In genomic region chr19:40089462-40089861, GRCh38 we compare ENCODE assay signal across 8 cellular contexts. TPM values are rescaled to one million over a fixed set of nuclear protein-coding genes. Genes with fewer than 3 reads are reported as not detected.
A peak's percentile ranks its signal among the peaks of the same experiment; 100 is the strongest.
DNase-seq lines count a peak whose midpoint lies in the region; ATAC-seq and TF ChIP-seq lines count a peak whose summit lies in the region.

No MANE protein-coding gene starts in this region.

- H3K27me3 Mint-ChIP-seq in immature natural killer cell (ENCODE audit: low read depth in 3 of 3), result peaks cover 5 to 7% (median 6%) of the 10 kb centered on the region in 3 donors

- peaks cover 0 to under 1% (median 0%) of the 10 kb centered on the region in 6 donors for H3K9me3 Mint-ChIP-seq in immature natural killer cell

- no peaks in the 10 kb centered on the region for H3F3A ChIP-seq in SK-N-SH (replicated peaks; ENCODE audit: insufficient read depth)

- intact Hi-C loops in adrenal gland (cut with DNase I), result no loop called here
- intact Hi-C loops in testis (cut with DNase I; ENCODE audit: low total_unique reads), result no loop called here

- peaks cover 37% of the 10 kb centered on the region for H3K79me2 ChIP-seq in SK-N-SH (ENCODE audit: insufficient read depth)

- TF ChIP-seq CTCF in SK-N-SH (IDR thresholded peaks at IDR 0.05), result no peak
- TF ChIP-seq CTCF in adrenal gland (IDR thresholded peaks at IDR 0.05), result no peak
- TF ChIP-seq CTCF in testis (IDR thresholded peaks at IDR 0.05), result no peak

- no peaks in the 10 kb centered on the region for H3K36me3 Mint-ChIP-seq in immature natural killer cell

- no peak overlapping the region; a peak in 1 of 4 replicates for H3K27ac ChIP-seq in SK-N-SH (ENCODE audit: low read depth in 2 of 2, low read length in 1 of 2)
- H3K27ac ChIP-seq in adrenal gland, result peak overlapping the region in 3 of 5 donors; percentile 90 to 95 (median 92)
- no peak overlapping the region for H3K27ac ChIP-seq in testis

- ATAC-seq in SK-N-SH treated with all-trans-retinoic acid at 6 μM for 48 hours (no peak), HG03521 (IDR thresholded peaks at IDR 0.05; ENCODE audit: unreplicated experiment) (no peak)

- H3K27me3 ChIP-seq in SK-N-SH (ENCODE audit: insufficient read depth) (no peaks in the 10 kb centered on the region), adrenal gland (no peaks in the 10 kb centered on the region), testis (no peaks in the 10 kb centered on the region)

- H2AFZ ChIP-seq in SK-N-SH (ENCODE audit: low read depth), result no peak overlapping the region

- H3K4me1 Mint-ChIP-seq in immature natural killer cell, result peaks cover 43 to 45% of the 10 kb centered on the region in 2 donors

- H4K20me1 ChIP-seq in SK-N-SH (ENCODE audit: insufficient read depth), result no peaks in the 10 kb centered on the region

- TF ChIP-seq RAD21 in SK-N-SH (IDR thresholded peaks at IDR 0.05; ENCODE audit: low read length), result no peak

- CTCF ChIA-PET in SK-N-SH (lab: Yijun Ruan, JAX), result interaction anchor here (2.1 kb wide), 1 partner anchor 51 kb away, joined by 6 read pairs; no protein-coding TSS in a partner anchor

- H3K4me3 Mint-ChIP-seq in immature natural killer cell, result peak overlapping the region; percentile 95 to 100 (median 99)

- H3K4me3 ChIP-seq in SK-N-SH (ENCODE audit: low read depth in 2 of 2, low read length in 1 of 2), result peak overlapping the region; percentile 83 to 94
- peak overlapping the region in 2 of 4 donors; percentile 7 to 72 for H3K4me3 ChIP-seq in adrenal gland
- peak overlapping the region; percentile 79 to 87 for H3K4me3 ChIP-seq in testis

- H3K4me2 ChIP-seq in SK-N-SH, result peak overlapping the region; percentile 91

- POLR2A ChIA-PET in SK-N-SH (lab: Yijun Ruan, JAX), result interaction anchor here (1.2 kb wide), 1 partner anchor 34 kb away, joined by 6 read pairs; the partner anchor contains the start of gene ZNF780B

- H3K27ac Mint-ChIP-seq in immature natural killer cell, result peak overlapping the region; percentile 94 to 100 (median 99)

- H3K9me2 ChIP-seq in SK-N-SH, result no peaks in the 10 kb centered on the region

- H3K9ac ChIP-seq in SK-N-SH, result peak overlapping the region; percentile 85; the same call in 1 of the 2 replicates

- TF ChIP-seq EP300 in SK-N-SH (IDR thresholded peaks at IDR 0.05; ENCODE audit: borderline replicate concordance in 1 of 2, low read depth in 1 of 2, low read length in 1 of 2), result no peak

- H3K9me3 ChIP-seq in SK-N-SH (no peaks in the 10 kb centered on the region), adrenal gland (replicated peaks in 1 of 3) (no peaks in the 10 kb centered on the region), testis (no peaks in the 10 kb centered on the region)

- DNase-seq in SK-N-SH (no peak), adrenal gland (peak in 1 of 7 donors; percentile 17), immature natural killer cell (peak in 1 of 3 donors; percentile 0), testis (no peak), NCI-H1417 (lab: John Stamatoyannopoulos, UW) (no peak), A172 (ENCODE audit: low spot score) (no peak)

- H3K36me3 ChIP-seq in SK-N-SH (replicated peaks in 1 of 2; ENCODE audit: control insufficient read depth in 1 of 2, insufficient read depth in 2 of 2, low read length in 1 of 2) (peaks cover 4 to 5% of the 10 kb centered on the region in 2 experiments), adrenal gland (replicated peaks in 1 of 2) (peaks cover 0 to 2% of the 10 kb centered on the region in 2 donors), testis (ENCODE audit: low read depth, missing control alignments) (no peaks in the 10 kb centered on the region)

- WGBS in SK-N-SH (ENCODE audit: low lambda C conversion rate), result 73% methylated on average over 4 of the region's 4 CpGs
- 60 to 68% (median 65%) methylated on average over 4 of the region's 4 CpGs for WGBS in adrenal gland, 4 donors
- WGBS in testis, 2 donors, result 37 to 50% methylated on average over 4 of the region's 4 CpGs

- no peak for TF ChIP-seq POLR2A in adrenal gland (IDR thresholded peaks at IDR 0.05)
- TF ChIP-seq POLR2A in testis (IDR thresholded peaks at IDR 0.05), result no peak

- peaks cover 0 to 4% of the 10 kb centered on the region in 2 experiments; a peak in 2 of 4 replicates for H3K4me1 ChIP-seq in SK-N-SH (ENCODE audit: control insufficient read depth in 1 of 2, insufficient read depth in 2 of 2, low read depth in 1 of 2, low read length in 1 of 2)
- peaks cover 6 to 24% of the 10 kb centered on the region in 2 donors for H3K4me1 ChIP-seq in adrenal gland (replicated peaks in 1 of 2)
- H3K4me1 ChIP-seq in testis, result peaks cover 7% of the 10 kb centered on the region

TF ChIP-seq in SK-N-SH, 30 proteins besides CTCF, POLR2A, EP300 and RAD21:
- TF ChIP-seq, protein P1, sequence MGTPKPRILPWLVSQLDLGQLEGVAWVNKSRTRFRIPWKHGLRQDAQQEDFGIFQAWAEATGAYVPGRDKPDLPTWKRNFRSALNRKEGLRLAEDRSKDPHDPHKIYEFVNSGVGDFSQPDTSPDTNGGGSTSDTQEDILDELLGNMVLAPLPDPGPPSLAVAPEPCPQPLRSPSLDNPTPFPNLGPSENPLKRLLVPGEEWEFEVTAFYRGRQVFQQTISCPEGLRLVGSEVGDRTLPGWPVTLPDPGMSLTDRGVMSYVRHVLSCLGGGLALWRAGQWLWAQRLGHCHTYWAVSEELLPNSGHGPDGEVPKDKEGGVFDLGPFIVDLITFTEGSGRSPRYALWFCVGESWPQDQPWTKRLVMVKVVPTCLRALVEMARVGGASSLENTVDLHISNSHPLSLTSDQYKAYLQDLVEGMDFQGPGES (IDR thresholded peaks at IDR 0.05; ENCODE audit: low read depth, low read length), result no peak

TF ChIP-seq in SK-N-SH treated with all-trans-retinoic acid at 6 μM for 48 hours, 23 proteins besides CTCF, POLR2A, EP300 and RAD21 (continues in another document):
- TF ChIP-seq PPARA (CRISPR knock-in tag; IDR thresholded peaks at IDR 0.05; ENCODE audit: borderline replicate concordance) (no peak), GLIS3 (CRISPR knock-in tag; IDR thresholded peaks at IDR 0.05) (no peak), ESRRG (CRISPR knock-in tag; IDR thresholded peaks at IDR 0.05) (no peak), ISL1 (CRISPR knock-in tag; IDR thresholded peaks at IDR 0.05) (no peak), ARNTL (CRISPR knock-in tag; IDR thresholded peaks at IDR 0.05; ENCODE audit: borderline replicate concordance, low read depth) (no peak), OSR1 (CRISPR knock-in tag; IDR thresholded peaks at IDR 0.05) (no peak)
- TF ChIP-seq, protein P2, sequence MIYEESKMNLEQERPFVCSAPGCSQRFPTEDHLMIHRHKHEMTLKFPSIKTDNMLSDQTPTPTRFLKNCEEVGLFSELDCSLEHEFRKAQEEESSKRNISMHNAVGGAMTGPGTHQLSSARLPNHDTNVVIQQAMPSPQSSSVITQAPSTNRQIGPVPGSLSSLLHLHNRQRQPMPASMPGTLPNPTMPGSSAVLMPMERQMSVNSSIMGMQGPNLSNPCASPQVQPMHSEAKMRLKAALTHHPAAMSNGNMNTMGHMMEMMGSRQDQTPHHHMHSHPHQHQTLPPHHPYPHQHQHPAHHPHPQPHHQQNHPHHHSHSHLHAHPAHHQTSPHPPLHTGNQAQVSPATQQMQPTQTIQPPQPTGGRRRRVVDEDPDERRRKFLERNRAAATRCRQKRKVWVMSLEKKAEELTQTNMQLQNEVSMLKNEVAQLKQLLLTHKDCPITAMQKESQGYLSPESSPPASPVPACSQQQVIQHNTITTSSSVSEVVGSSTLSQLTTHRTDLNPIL (CRISPR knock-in tag; IDR thresholded peaks at IDR 0.05; ENCODE audit: low read depth), result no peak
- TF ChIP-seq, protein P3, sequence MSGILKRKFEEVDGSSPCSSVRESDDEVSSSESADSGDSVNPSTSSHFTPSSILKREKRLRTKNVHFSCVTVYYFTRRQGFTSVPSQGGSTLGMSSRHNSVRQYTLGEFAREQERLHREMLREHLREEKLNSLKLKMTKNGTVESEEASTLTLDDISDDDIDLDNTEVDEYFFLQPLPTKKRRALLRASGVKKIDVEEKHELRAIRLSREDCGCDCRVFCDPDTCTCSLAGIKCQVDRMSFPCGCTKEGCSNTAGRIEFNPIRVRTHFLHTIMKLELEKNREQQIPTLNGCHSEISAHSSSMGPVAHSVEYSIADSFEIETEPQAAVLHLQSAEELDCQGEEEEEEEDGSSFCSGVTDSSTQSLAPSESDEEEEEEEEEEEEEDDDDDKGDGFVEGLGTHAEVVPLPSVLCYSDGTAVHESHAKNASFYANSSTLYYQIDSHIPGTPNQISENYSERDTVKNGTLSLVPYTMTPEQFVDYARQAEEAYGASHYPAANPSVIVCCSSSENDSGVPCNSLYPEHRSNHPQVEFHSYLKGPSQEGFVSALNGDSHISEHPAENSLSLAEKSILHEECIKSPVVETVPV (CRISPR knock-in tag; IDR thresholded peaks at IDR 0.05), result no peak

RNA-seq across cellular contexts. Expression of gene ZNF780A, which starts 1.3 kb away (rescaled TPM):
- polyA plus RNA-seq in SK-N-SH (2012; rRNA removed) (7.1 and 8.8 TPM in 2 replicates), adrenal gland (10 to 100 TPM; 14.8 to 28.4 (median 28.1) TPM), immature natural killer cell (10 to 100 TPM in 2 of 3 donors, 1 to 10 TPM in 1; 9.7 to 17.3 (median 12.4) TPM), testis (ENCODE audit: insufficient read depth, low read depth, low replicate concordance) (9.5 TPM)
- 9.7 and 14.1 TPM in 2 replicates for polyA plus RNA-seq in SK-N-SH (2012; cell fraction: cytosol; rRNA removed)
- 7.7 and 10.0 TPM in 2 replicates for polyA plus RNA-seq in SK-N-SH (2012; cell fraction: nucleus; rRNA removed)
- total RNA-seq in adrenal gland (10 to 100 TPM; 12.9 to 65.6 (median 22.9) TPM), testis (10 to 100 TPM; 16.1 to 17.2 TPM)
- 6.7 and 7.7 TPM in 2 replicates for total RNA-seq in A172 (2014; rRNA removed; shearing (Covaris generic))

RNA-seq across cellular contexts. Expression of gene ZNF780B, which starts 33.4 kb away (rescaled TPM):
- 6.4 and 7.0 TPM in 2 replicates for polyA plus RNA-seq in SK-N-SH (2012; rRNA removed)
- polyA plus RNA-seq in SK-N-SH (2012; cell fraction: cytosol; rRNA removed), result 4.9 and 8.6 TPM in 2 replicates
- polyA plus RNA-seq in SK-N-SH (2012; cell fraction: nucleus; rRNA removed), result 8.7 and 13.1 TPM in 2 replicates
- total RNA-seq in adrenal gland, result 10 to 100 TPM in 6 of 8 donors, 1 to 10 TPM in 2; 7.9 to 23.3 (median 17.1) TPM
- polyA plus RNA-seq in adrenal gland, result 10 to 100 TPM in 2 of 3 donors, 1 to 10 TPM in 1; 8.5 to 17.8 (median 13.8) TPM
- polyA plus RNA-seq in immature natural killer cell, result 10 to 100 TPM in 1 of 3 donors, 1 to 10 TPM in 2; 7.1 to 10.6 (median 9.5) TPM
- 10 to 100 TPM; 13.5 to 18.6 TPM for total RNA-seq in testis
- 5.0 TPM for polyA plus RNA-seq in testis (ENCODE audit: insufficient read depth, low read depth, low replicate concordance)
- total RNA-seq in A172 (2014; rRNA removed; shearing (Covaris generic)), result 5.6 and 7.8 TPM in 2 replicates

Comparison
In these comparisons a context has a peak if more than half of its experiments do, and no peak if none do; other contexts are left out.
1. H3K27ac ChIP-seq: peak in adrenal gland (3 of 5); none in SK-N-SH (0 of 2) and testis (0 of 2).